In genomic region chr3:72847751-72848702, GRCh38 we compare ENCODE assay signal across 1 cellular context.
A peak's percentile ranks its signal among the peaks of the same experiment; 100 is the strongest.
TF ChIP-seq lines count a peak whose summit lies in the region.

Gene SHQ1, minus strand, starts transcription at chr3:72848445. Its CDS starts 105 bp downstream, at chr3:72848340.

TF ChIP-seq in K562, 482 proteins besides CTCF, POLR2A, EP300 and RAD21 (continued from another document and continues in another):
- TF ChIP-seq ZNF184 (CRISPR knock-in tag; IDR thresholded peaks at IDR 0.05) (no peak), SRSF3 (IDR thresholded peaks at IDR 0.05; ENCODE audit: insufficient read depth, low read length) (no peak), MLLT1 (IDR thresholded peaks at IDR 0.05) (no peak), ZNF174 (CRISPR knock-in tag; IDR thresholded peaks at IDR 0.05) (no peak), NCOA1 (IDR thresholded peaks at IDR 0.05; ENCODE audit: low read depth) (no peak), ELF2 (CRISPR knock-in tag; IDR thresholded peaks at IDR 0.05) (peak; percentile 81; the same call in 1 of the 2 replicates), HCFC1 (IDR thresholded peaks at IDR 0.05; ENCODE audit: low read depth, low read length) (peak; percentile 63), GTF2B (IDR thresholded peaks at IDR 0.05; ENCODE audit: extremely low read depth, insufficient read length) (no peak), CTCFL (IDR thresholded peaks at IDR 0.05; ENCODE audit: borderline replicate concordance, insufficient read depth, low read depth, low read length, poor library complexity, severe bottlenecking) (no peak), ZSCAN32 (CRISPR knock-in tag; IDR thresholded peaks at IDR 0.05) (no peak), ZNF324 (CRISPR knock-in tag; IDR thresholded peaks at IDR 0.05) (no peak), NKRF (IDR thresholded peaks at IDR 0.05; ENCODE audit: borderline replicate concordance) (peak; percentile 86; the same call in 1 of the 2 replicates), ZNF75A (CRISPR knock-in tag; IDR thresholded peaks at IDR 0.05) (no peak), ZNF586 (CRISPR knock-in tag; conservative IDR thresholded peaks at IDR 0.05) (no peak), MEF2A (IDR thresholded peaks at IDR 0.05; ENCODE audit: control insufficient read depth, low read depth, low read length) (no peak), XRCC4 (IDR thresholded peaks at IDR 0.05; ENCODE audit: extremely low read depth, insufficient read depth, insufficient read length) (no peak), EWSR1 (IDR thresholded peaks at IDR 0.05; ENCODE audit: borderline replicate concordance, low read depth, partially characterized antibody) (no peak), PBX2 (CRISPR knock-in tag; IDR thresholded peaks at IDR 0.05; ENCODE audit: low read depth) (no peak), PBX2 (tag; conservative IDR thresholded peaks at IDR 0.05; ENCODE audit: low read depth) (no peak), ARNT (IDR thresholded peaks at IDR 0.05) (no peak), HEY1 (CRISPR knock-in tag; IDR thresholded peaks at IDR 0.05; ENCODE audit: borderline replicate concordance) (no peak), FOSL1 (tag; conservative IDR thresholded peaks at IDR 0.05) (no peak), HES1 (IDR thresholded peaks at IDR 0.05; ENCODE audit: low read depth) (no peak), DACH1 (IDR thresholded peaks at IDR 0.05; ENCODE audit: partially characterized antibody) (no peak), TRIM28 (IDR thresholded peaks at IDR 0.05) (no peak), HNRNPL (IDR thresholded peaks at IDR 0.05; ENCODE audit: low read depth, low read length) (no peak), ZNF445 (CRISPR knock-in tag; IDR thresholded peaks at IDR 0.05; ENCODE audit: low read depth) (no peak), DEAF1 (CRISPR knock-in tag; IDR thresholded peaks at IDR 0.05) (no peak), KAT7 (CRISPR knock-in tag; IDR thresholded peaks at IDR 0.05; ENCODE audit: borderline replicate concordance) (no peak), ZNF41 (CRISPR knock-in tag; conservative IDR thresholded peaks at IDR 0.05) (no peak), TSC22D4 (tag; IDR thresholded peaks at IDR 0.05) (no peak), ASH1L (IDR thresholded peaks at IDR 0.05; ENCODE audit: borderline replicate concordance, low read depth, partially characterized antibody) (no peak), MTA2 (IDR thresholded peaks at IDR 0.05; ENCODE audit: low read depth) (no peak), FOXK1 (CRISPR knock-in tag; IDR thresholded peaks at IDR 0.05; ENCODE audit: borderline replicate concordance) (no peak), SMAD4 (CRISPR knock-in tag; conservative IDR thresholded peaks at IDR 0.05) (no peak), ZNF778 (CRISPR knock-in tag; IDR thresholded peaks at IDR 0.05) (no peak)
- TF ChIP-seq, protein P1, sequence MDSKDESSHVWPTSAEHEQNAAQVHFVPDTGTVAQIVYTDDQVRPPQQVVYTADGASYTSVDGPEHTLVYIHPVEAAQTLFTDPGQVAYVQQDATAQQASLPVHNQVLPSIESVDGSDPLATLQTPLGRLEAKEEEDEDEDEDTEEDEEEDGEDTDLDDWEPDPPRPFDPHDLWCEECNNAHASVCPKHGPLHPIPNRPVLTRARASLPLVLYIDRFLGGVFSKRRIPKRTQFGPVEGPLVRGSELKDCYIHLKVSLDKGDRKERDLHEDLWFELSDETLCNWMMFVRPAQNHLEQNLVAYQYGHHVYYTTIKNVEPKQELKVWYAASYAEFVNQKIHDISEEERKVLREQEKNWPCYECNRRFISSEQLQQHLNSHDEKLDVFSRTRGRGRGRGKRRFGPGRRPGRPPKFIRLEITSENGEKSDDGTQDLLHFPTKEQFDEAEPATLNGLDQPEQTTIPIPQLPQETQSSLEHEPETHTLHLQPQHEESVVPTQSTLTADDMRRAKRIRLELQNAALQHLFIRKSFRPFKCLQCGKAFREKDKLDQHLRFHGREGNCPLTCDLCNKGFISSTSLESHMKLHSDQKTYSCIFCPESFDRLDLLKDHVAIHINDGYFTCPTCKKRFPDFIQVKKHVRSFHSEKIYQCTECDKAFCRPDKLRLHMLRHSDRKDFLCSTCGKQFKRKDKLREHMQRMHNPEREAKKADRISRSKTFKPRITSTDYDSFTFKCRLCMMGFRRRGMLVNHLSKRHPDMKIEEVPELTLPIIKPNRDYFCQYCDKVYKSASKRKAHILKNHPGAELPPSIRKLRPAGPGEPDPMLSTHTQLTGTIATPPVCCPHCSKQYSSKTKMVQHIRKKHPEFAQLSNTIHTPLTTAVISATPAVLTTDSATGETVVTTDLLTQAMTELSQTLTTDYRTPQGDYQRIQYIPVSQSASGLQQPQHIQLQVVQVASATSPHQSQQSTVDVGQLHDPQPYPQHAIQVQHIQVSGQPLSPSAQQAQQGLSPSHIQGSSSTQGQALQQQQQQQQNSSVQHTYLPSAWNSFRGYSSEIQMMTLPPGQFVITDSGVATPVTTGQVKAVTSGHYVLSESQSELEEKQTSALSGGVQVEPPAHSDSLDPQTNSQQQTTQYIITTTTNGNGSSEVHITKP (IDR thresholded peaks at IDR 0.05; ENCODE audit: partially characterized antibody), result no peak
- TF ChIP-seq, protein P2, sequence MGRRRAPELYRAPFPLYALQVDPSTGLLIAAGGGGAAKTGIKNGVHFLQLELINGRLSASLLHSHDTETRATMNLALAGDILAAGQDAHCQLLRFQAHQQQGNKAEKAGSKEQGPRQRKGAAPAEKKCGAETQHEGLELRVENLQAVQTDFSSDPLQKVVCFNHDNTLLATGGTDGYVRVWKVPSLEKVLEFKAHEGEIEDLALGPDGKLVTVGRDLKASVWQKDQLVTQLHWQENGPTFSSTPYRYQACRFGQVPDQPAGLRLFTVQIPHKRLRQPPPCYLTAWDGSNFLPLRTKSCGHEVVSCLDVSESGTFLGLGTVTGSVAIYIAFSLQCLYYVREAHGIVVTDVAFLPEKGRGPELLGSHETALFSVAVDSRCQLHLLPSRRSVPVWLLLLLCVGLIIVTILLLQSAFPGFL (CRISPR knock-in tag; IDR thresholded peaks at IDR 0.05), result no peak
- TF ChIP-seq, protein P3, sequence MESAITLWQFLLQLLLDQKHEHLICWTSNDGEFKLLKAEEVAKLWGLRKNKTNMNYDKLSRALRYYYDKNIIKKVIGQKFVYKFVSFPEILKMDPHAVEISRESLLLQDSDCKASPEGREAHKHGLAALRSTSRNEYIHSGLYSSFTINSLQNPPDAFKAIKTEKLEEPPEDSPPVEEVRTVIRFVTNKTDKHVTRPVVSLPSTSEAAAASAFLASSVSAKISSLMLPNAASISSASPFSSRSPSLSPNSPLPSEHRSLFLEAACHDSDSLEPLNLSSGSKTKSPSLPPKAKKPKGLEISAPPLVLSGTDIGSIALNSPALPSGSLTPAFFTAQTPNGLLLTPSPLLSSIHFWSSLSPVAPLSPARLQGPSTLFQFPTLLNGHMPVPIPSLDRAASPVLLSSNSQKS (CRISPR knock-in tag; IDR thresholded peaks at IDR 0.05), result no peak
- TF ChIP-seq, protein P4, sequence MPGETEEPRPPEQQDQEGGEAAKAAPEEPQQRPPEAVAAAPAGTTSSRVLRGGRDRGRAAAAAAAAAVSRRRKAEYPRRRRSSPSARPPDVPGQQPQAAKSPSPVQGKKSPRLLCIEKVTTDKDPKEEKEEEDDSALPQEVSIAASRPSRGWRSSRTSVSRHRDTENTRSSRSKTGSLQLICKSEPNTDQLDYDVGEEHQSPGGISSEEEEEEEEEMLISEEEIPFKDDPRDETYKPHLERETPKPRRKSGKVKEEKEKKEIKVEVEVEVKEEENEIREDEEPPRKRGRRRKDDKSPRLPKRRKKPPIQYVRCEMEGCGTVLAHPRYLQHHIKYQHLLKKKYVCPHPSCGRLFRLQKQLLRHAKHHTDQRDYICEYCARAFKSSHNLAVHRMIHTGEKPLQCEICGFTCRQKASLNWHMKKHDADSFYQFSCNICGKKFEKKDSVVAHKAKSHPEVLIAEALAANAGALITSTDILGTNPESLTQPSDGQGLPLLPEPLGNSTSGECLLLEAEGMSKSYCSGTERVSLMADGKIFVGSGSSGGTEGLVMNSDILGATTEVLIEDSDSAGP (CRISPR knock-in tag; IDR thresholded peaks at IDR 0.05), result no peak
- TF ChIP-seq, protein P5, sequence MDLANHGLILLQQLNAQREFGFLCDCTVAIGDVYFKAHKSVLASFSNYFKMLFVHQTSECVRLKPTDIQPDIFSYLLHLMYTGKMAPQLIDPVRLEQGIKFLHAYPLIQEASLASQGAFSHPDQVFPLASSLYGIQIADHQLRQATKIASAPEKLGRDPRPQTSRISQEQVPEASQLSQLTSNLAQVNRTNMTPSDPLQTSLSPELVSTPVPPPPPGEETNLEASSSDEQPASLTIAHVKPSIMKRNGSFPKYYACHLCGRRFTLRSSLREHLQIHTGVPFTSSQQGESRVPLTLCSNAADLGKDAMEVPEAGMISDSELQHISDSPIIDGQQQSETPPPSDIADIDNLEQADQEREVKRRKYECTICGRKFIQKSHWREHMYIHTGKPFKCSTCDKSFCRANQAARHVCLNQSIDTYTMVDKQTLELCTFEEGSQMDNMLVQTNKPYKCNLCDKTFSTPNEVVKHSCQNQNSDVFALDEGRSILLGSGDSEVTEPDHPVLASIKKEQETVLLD (IDR thresholded peaks at IDR 0.05), result no peak
